1 cellular context compared by ENCODE assay signal in the genomic region with DNA sequence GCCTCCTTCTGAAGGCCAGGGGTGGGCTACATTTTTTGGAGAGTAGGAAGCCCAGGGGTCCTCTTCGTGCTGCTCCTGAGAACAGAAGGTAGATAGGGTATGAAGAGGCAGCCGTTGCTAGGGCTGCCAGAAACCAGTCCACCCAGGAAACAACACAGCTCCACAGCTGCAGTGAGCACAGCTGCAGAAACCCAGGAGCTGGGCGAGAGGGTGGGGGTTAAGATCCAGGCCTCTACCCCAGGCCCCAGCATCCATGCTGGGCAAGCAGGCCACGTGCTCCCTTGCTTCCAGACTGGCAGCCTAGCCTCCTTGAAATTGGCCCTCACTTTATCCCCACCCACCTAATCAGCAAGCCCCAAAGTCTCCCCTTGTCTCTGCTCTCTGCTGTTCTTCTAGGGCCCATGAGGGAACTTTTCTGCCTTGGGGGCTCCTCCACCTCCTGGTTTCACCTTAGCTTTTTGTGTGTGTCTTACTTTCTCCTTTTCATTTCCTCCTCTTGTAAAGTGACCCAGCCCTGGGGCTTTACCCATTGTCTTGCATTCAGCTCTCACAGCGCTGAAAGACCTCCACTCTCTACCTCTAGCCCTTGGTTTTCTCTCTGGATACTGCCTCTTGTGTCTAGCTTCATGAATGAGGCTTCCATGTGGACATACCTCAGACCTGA.
TF ChIP-seq lines count a peak whose summit lies in the region.

No MANE protein-coding gene starts in this region.

TF ChIP-seq in A549, 52 proteins besides CTCF, POLR2A, EP300 and RAD21 (continued from another document):
- no peak for TF ChIP-seq POLR2AphosphoS2 (conservative IDR thresholded peaks at IDR 0.05; ENCODE audit: low read length)
- TF ChIP-seq, protein P1, sequence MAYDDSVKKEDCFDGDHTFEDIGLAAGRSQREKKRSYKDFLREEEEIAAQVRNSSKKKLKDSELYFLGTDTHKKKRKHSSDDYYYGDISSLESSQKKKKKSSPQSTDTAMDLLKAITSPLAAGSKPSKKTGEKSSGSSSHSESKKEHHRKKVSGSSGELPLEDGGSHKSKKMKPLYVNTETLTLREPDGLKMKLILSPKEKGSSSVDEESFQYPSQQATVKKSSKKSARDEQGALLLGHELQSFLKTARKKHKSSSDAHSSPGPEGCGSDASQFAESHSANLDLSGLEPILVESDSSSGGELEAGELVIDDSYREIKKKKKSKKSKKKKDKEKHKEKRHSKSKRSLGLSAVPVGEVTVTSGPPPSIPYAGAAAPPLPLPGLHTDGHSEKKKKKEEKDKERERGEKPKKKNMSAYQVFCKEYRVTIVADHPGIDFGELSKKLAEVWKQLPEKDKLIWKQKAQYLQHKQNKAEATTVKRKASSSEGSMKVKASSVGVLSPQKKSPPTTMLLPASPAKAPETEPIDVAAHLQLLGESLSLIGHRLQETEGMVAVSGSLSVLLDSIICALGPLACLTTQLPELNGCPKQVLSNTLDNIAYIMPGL (CRISPR knock-in tag; IDR thresholded peaks at IDR 0.05; ENCODE audit: borderline replicate concordance): no peak
TF ChIP-seq in A549: peak in this region for 0.
